Comparison of ENCODE assay signal across 8 cellular contexts in genomic region chr1:112849425-112849966, GRCh38.
DNase-seq lines count a peak whose midpoint lies in the region; ATAC-seq and TF ChIP-seq lines count a peak whose summit lies in the region.

No MANE protein-coding gene starts in this region.

- POLR2A ChIA-PET in activated CD8-positive, alpha-beta T cell treated with anti-CD3 and anti-CD28 coated beads for 36 hours (lab: Charles Lee): no interaction called here

- DNase-seq in activated T-cell treated with anti-CD3 and anti-CD28 coated beads, Interleukin-2, amount 50 U/mL, for 4 hours: no peak
- DNase-seq in activated T-cell treated with anti-CD3 and anti-CD28 coated beads, Interleukin-2, amount 50 U/mL, for 1 hour: no peak
- DNase-seq in activated CD8-positive, alpha-beta T cell treated with anti-CD3 and anti-CD28 coated beads for 36 hours: peak; percentile 21
- DNase-seq in osteocyte (ENCODE audit: extremely low spot score, unreplicated experiment): no peak
- no peak for DNase-seq in A172 (ENCODE audit: low spot score)

- peaks cover 47% of the 10 kb centered on the region for H3K27me3 Mint-ChIP-seq in activated T-cell treated with anti-CD3 and anti-CD28 coated beads, Interleukin-2, amount 50 U/mL, for 4 hours (ENCODE audit: low read depth)
- peaks cover 27% of the 10 kb centered on the region for H3K27me3 Mint-ChIP-seq in activated CD8-positive, alpha-beta T cell treated with anti-CD3 and anti-CD28 coated beads for 36 hours
- H3K27me3 Mint-ChIP-seq in osteocyte (ENCODE audit: unreplicated experiment): no peaks in the 10 kb centered on the region

- no peak overlapping the region for H3K27ac Mint-ChIP-seq in activated CD8-positive, alpha-beta T cell treated with anti-CD3 and anti-CD28 coated beads for 36 hours
- H3K27ac Mint-ChIP-seq in osteocyte (ENCODE audit: unreplicated experiment): no peak overlapping the region

- H3K4me1 Mint-ChIP-seq in activated T-cell treated with anti-CD3 and anti-CD28 coated beads, Interleukin-2, amount 50 U/mL, for 4 hours (ENCODE audit: low read depth): no peaks in the 10 kb centered on the region
- H3K4me1 Mint-ChIP-seq in activated CD8-positive, alpha-beta T cell treated with anti-CD3 and anti-CD28 coated beads for 36 hours (ENCODE audit: low read depth): peaks cover 2% of the 10 kb centered on the region
- H3K4me1 Mint-ChIP-seq in osteocyte (ENCODE audit: unreplicated experiment): peaks cover 10% of the 10 kb centered on the region

- H3K27ac ChIP-seq in gastroesophageal sphincter: no peak overlapping the region

- H3K4me3 Mint-ChIP-seq in activated T-cell treated with anti-CD3 and anti-CD28 coated beads, Interleukin-2, amount 50 U/mL, for 4 hours: peak overlapping the region; percentile 8
- H3K4me3 Mint-ChIP-seq in activated CD8-positive, alpha-beta T cell treated with anti-CD3 and anti-CD28 coated beads for 36 hours: peak overlapping the region; percentile 43
- peak overlapping the region; percentile 79 for H3K4me3 Mint-ChIP-seq in osteocyte (ENCODE audit: unreplicated experiment)

- TF ChIP-seq POLR2A in gastroesophageal sphincter (IDR thresholded peaks at IDR 0.05): no peak

- no peaks in the 10 kb centered on the region for H3K9me3 ChIP-seq in gastroesophageal sphincter

- no peaks in the 10 kb centered on the region for H3K36me3 Mint-ChIP-seq in activated T-cell treated with anti-CD3 and anti-CD28 coated beads, Interleukin-2, amount 50 U/mL, for 4 hours (ENCODE audit: insufficient read depth)
- no peaks in the 10 kb centered on the region for H3K36me3 Mint-ChIP-seq in activated CD8-positive, alpha-beta T cell treated with anti-CD3 and anti-CD28 coated beads for 36 hours (ENCODE audit: low read depth)
- no peaks in the 10 kb centered on the region for H3K36me3 Mint-ChIP-seq in osteocyte (ENCODE audit: unreplicated experiment)

- peaks cover 0 to 13% (median 9%) of the 10 kb centered on the region in 3 donors for H3K4me1 ChIP-seq in gastroesophageal sphincter

- intact Hi-C loops in activated CD8-positive, alpha-beta T cell treated with anti-CD3 and anti-CD28 coated beads for 36 hours (cut with micrococcal nuclease): no loop called here

- no peaks in the 10 kb centered on the region for H3K9me3 Mint-ChIP-seq in activated T-cell treated with anti-CD3 and anti-CD28 coated beads, Interleukin-2, amount 50 U/mL, for 4 hours
- no peaks in the 10 kb centered on the region for H3K9me3 Mint-ChIP-seq in activated CD8-positive, alpha-beta T cell treated with anti-CD3 and anti-CD28 coated beads for 36 hours
- no peaks in the 10 kb centered on the region for H3K9me3 Mint-ChIP-seq in osteocyte (ENCODE audit: unreplicated experiment)

- no peak for TF ChIP-seq EP300 in gastroesophageal sphincter (IDR thresholded peaks at IDR 0.05)

- peak; percentile 34 to 35 for ATAC-seq in activated T-cell treated with anti-CD3 and anti-CD28 coated beads, Interleukin-2, amount 50 U/mL, for 4 hours
- no peak for ATAC-seq in activated CD8-positive, alpha-beta T cell treated with anti-CD3 and anti-CD28 coated beads for 36 hours
- ATAC-seq in gastroesophageal sphincter: no peak
- ATAC-seq in HG02571 (IDR thresholded peaks at IDR 0.05; ENCODE audit: unreplicated experiment): no peak
- no peak for ATAC-seq in GM18867 (IDR thresholded peaks at IDR 0.05; ENCODE audit: unreplicated experiment)

- no CpG with 5 or more reads among the region's 53 CpGs for WGBS in gastroesophageal sphincter (ENCODE audit: low coverage in 1 of 2), 2 donors

- H3K27me3 ChIP-seq in gastroesophageal sphincter: peaks cover 53% of the 10 kb centered on the region

- CTCF ChIA-PET in activated CD8-positive, alpha-beta T cell treated with anti-CD3 and anti-CD28 coated beads for 36 hours (lab: Charles Lee): no interaction called here

- no peak for TF ChIP-seq CTCF in activated CD8-positive, alpha-beta T cell treated with anti-CD3 and anti-CD28 coated beads for 36 hours (IDR thresholded peaks at IDR 0.05)
- TF ChIP-seq CTCF in gastroesophageal sphincter (IDR thresholded peaks at IDR 0.05): no peak
- TF ChIP-seq CTCF in osteocyte (IDR thresholded peaks at IDR 0.05): no peak

- peak overlapping the region; percentile 7 to 48 for H3K4me3 ChIP-seq in gastroesophageal sphincter

- no peaks in the 10 kb centered on the region for H3K36me3 ChIP-seq in gastroesophageal sphincter

Comparison
In these comparisons a context has a peak if more than half of its experiments do, and no peak if none do; other contexts are left out.
1. ATAC-seq: peak in activated T-cell treated with anti-CD3 and anti-CD28 coated beads, Interleukin-2, amount 50 U/mL, for 4 hours (2 of 2); none in activated CD8-positive, alpha-beta T cell treated with anti-CD3 and anti-CD28 coated beads for 36 hours (single experiment), gastroesophageal sphincter (single experiment), HG02571 (single experiment) and GM18867 (single experiment).
2. H3K4me3 Mint-ChIP-seq: peak in every context shown above with its lines; median percentile 79 in osteocyte; 43 in activated CD8-positive, alpha-beta T cell treated with anti-CD3 and anti-CD28 coated beads for 36 hours; 8 in activated T-cell treated with anti-CD3 and anti-CD28 coated beads, Interleukin-2, amount 50 U/mL, for 4 hours.